8 cellular contexts compared by ENCODE assay signal in genomic region chr3:151156618-151157216, GRCh38. TPM values are rescaled to one million over a fixed set of nuclear protein-coding genes. Genes with fewer than 3 reads are reported as not detected.
A peak's percentile ranks its signal among the peaks of the same experiment; 100 is the strongest.
DNase-seq lines count a peak whose midpoint lies in the region; ATAC-seq, FAIRE-seq and TF ChIP-seq lines count a peak whose summit lies in the region.

No MANE protein-coding gene starts in this region.

- no peak for FAIRE-seq in D721Med (lab: Jason Lieb, UNC)

- DNase-seq in D721Med (ENCODE audit: insufficient read length, low spot score) (peak; percentile 16), NCI-H524 (lab: John Stamatoyannopoulos, UW) (peak; percentile 81 to 85), ascending aorta (ENCODE audit: low spot score in 2 of 2) (no peak), inferior parietal cortex (ENCODE audit: extremely low spot score) (peak; percentile 52), transverse colon (no peak), head of caudate nucleus (no peak)

- no peaks in the 10 kb centered on the region for H3K4me1 ChIP-seq in ascending aorta
- H3K4me1 ChIP-seq in transverse colon, result no peaks in the 10 kb centered on the region

- H3K27me3 ChIP-seq in ascending aorta (no peaks in the 10 kb centered on the region), transverse colon (no peaks in the 10 kb centered on the region)

- intact Hi-C loops in ascending aorta (cut with DNase I) (no loop called here), transverse colon (cut with DNase I; ENCODE audit: low total_unique reads) (no loop called here), head of caudate nucleus (cut with DNase I) (no loop called here)

- TF ChIP-seq CTCF in D721Med (IDR thresholded peaks at IDR 0.05; ENCODE audit: insufficient read depth, missing control alignments) (peak; percentile 72), ascending aorta (IDR thresholded peaks at IDR 0.05) (peak in 2 of 3 experiments; percentile 22 to 40), transverse colon (IDR thresholded peaks at IDR 0.05) (peak; percentile 31 to 50 (median 35))

- no peak for TF ChIP-seq EP300 in transverse colon (IDR thresholded peaks at IDR 0.05; ENCODE audit: low read depth)

- 32 to 38% methylated on average over 3 of the region's 3 CpGs for WGBS in transverse colon (ENCODE audit: low coverage in 1 of 2), 2 donors

- in situ Hi-C loops in transverse colon (cut with MboI; ENCODE audit: low pct_ligation_motif_present in 1 of 4, low pct_unique_long_range_greater_than_20kb in 1 of 4, low sequenced_read_pairs in 3 of 4), result no loop called here

- ATAC-seq in GM19035 (IDR thresholded peaks at IDR 0.05; ENCODE audit: unreplicated experiment) (peak; percentile 89), HG03342 (IDR thresholded peaks at IDR 0.05; ENCODE audit: unreplicated experiment) (peak; percentile 91)

- H3K36me3 ChIP-seq in ascending aorta (no peaks in the 10 kb centered on the region), transverse colon (no peaks in the 10 kb centered on the region)

- H3K27ac ChIP-seq in ascending aorta, result no peak overlapping the region
- no peak overlapping the region for H3K27ac ChIP-seq in transverse colon

- H3K9me3 ChIP-seq in ascending aorta (no peaks in the 10 kb centered on the region), transverse colon (no peaks in the 10 kb centered on the region)

- H3K4me3 ChIP-seq in ascending aorta (no peak overlapping the region), transverse colon (no peak overlapping the region)

- TF ChIP-seq POLR2A in transverse colon (IDR thresholded peaks at IDR 0.05), result no peak

RNA-seq across cellular contexts. Expression of gene GPR171, which starts 46.3 kb away (rescaled TPM):
- total RNA-seq in ascending aorta, result 3.2 TPM
- total RNA-seq in transverse colon, result 1 to 10 TPM in 2 of 4 donors, not detected in 2; 3.8 to 6.8 TPM

Comparison
In these comparisons a context has a peak if more than half of its experiments do, and no peak if none do; other contexts are left out.
1. DNase-seq: peak in D721Med (single experiment), NCI-H524 (2 of 2) and inferior parietal cortex (single experiment); none in ascending aorta (0 of 2), transverse colon (single experiment) and head of caudate nucleus (0 of 42).
2. Peak in every context shown above with its lines, with median percentiles within 50 percentile points of each other: CTCF ChIP-seq.